In genomic region chrX:123962794-123963373, GRCh38 we compare ENCODE assay signal across 8 cellular contexts. TPM values are rescaled to one million over a fixed set of nuclear protein-coding genes. Genes with fewer than 3 reads are reported as not detected.
DNase-seq lines count a peak whose midpoint lies in the region; ATAC-seq and TF ChIP-seq lines count a peak whose summit lies in the region.

No MANE protein-coding gene starts in this region.

- H3K9me3 ChIP-seq in DND-41 (ENCODE audit: insufficient read depth, low read length, severe bottlenecking) (no peaks in the 10 kb centered on the region), fibroblast of lung (ENCODE audit: control insufficient read depth, insufficient read depth, low read depth, low read length) (no peaks in the 10 kb centered on the region)

- peaks cover 45% of the 10 kb centered on the region for H3K4me1 ChIP-seq in DND-41 (ENCODE audit: insufficient read depth, low read length)
- no peaks in the 10 kb centered on the region for H3K4me1 ChIP-seq in fibroblast of lung (ENCODE audit: control insufficient read depth, extremely low read depth, insufficient read depth, low read length)

- H2AFZ ChIP-seq in DND-41 (ENCODE audit: low read depth, low read length) = no peak overlapping the region
- no peak overlapping the region for H2AFZ ChIP-seq in fibroblast of lung (ENCODE audit: low read length)

- H3K9me3 Mint-ChIP-seq in naive thymus-derived CD8-positive, alpha-beta T cell = peaks cover 0 to 6% (median 0%) of the 10 kb centered on the region in 9 donors

- peak overlapping the region; percentile 99 for H3K27ac ChIP-seq in DND-41 (ENCODE audit: low read length)
- peak overlapping the region; percentile 81 for H3K27ac ChIP-seq in fibroblast of lung (ENCODE audit: insufficient read depth, low read length)

- H3K36me3 ChIP-seq in DND-41 (ENCODE audit: insufficient read depth, low read length) = peaks cover 8% of the 10 kb centered on the region; the same call in 1 of the 2 replicates
- H3K36me3 ChIP-seq in fibroblast of lung (ENCODE audit: control insufficient read depth, insufficient read depth, low read length) = no peaks in the 10 kb centered on the region

- H4K20me1 ChIP-seq in DND-41 (ENCODE audit: insufficient read depth, low read length) (peaks cover 43% of the 10 kb centered on the region), fibroblast of lung (ENCODE audit: control insufficient read depth, extremely low read depth, insufficient read depth, low read length) (no peaks in the 10 kb centered on the region)

- peaks cover 9 to 41% (median 35%) of the 10 kb centered on the region in 4 donors for H3K4me1 Mint-ChIP-seq in naive thymus-derived CD8-positive, alpha-beta T cell

- POLR2A ChIA-PET in naive thymus-derived CD8-positive, alpha-beta T cell (lab: Charles Lee) = interaction anchor here (0.8 to 1.3 kb wide), 4 partner anchors 10 to 115 kb away, joined by 3 to 7 read pairs (median 6); no protein-coding TSS in a partner anchor

- TF ChIP-seq CTCF in DND-41 (IDR thresholded peaks at IDR 0.05; ENCODE audit: borderline replicate concordance, extremely low read depth, low read length, poor library complexity, severe bottlenecking) (no peak), fibroblast of lung (conservative IDR thresholded peaks at IDR 0.05 in 1 of 2, IDR thresholded peaks at IDR 0.05 in 1 of 2; ENCODE audit: low read depth in 1 of 2, low read length in 2 of 2) (no peak)

- ATAC-seq in DND-41 (ENCODE audit: insufficient read depth, low read depth) = peak; percentile 73
- ATAC-seq in naive thymus-derived CD8-positive, alpha-beta T cell = peak; percentile 68 to 73

- H3K27me3 Mint-ChIP-seq in naive thymus-derived CD8-positive, alpha-beta T cell = peaks cover 0 to 6% (median 0%) of the 10 kb centered on the region in 5 donors

- H3K36me3 Mint-ChIP-seq in naive thymus-derived CD8-positive, alpha-beta T cell = peaks cover 2 to 12% (median 8%) of the 10 kb centered on the region in 3 donors

- peak overlapping the region; percentile 94 to 99 (median 96) for H3K4me3 Mint-ChIP-seq in naive thymus-derived CD8-positive, alpha-beta T cell

- H3K4me2 ChIP-seq in DND-41 (ENCODE audit: insufficient read depth, low read length) = peak overlapping the region; percentile 72
- peak overlapping the region; percentile 82 for H3K4me2 ChIP-seq in fibroblast of lung (ENCODE audit: extremely low read depth, insufficient read depth, low read length)

- H3K27me3 ChIP-seq in DND-41 (ENCODE audit: insufficient read depth, low read length, poor library complexity) (no peaks in the 10 kb centered on the region), fibroblast of lung (ENCODE audit: control insufficient read depth, insufficient read depth, low read length) (no peaks in the 10 kb centered on the region)

- peak; percentile 87 for DNase-seq in DND-41
- peak; percentile 61 for DNase-seq in GOT3 (lab: John Stamatoyannopoulos, UW)
- peak; percentile 90 for DNase-seq in LHCN-M2 (ENCODE audit: low read depth)
- DNase-seq in RPMI7951 (ENCODE audit: low read depth) = peak; percentile 92
- peak; percentile 51 to 73 for DNase-seq in activated T-helper 1 cell treated with anti-CD3 and anti-CD28 coated beads, Interleukin-2, amount 50 U/mL, for 16 hours (ENCODE audit: low read depth in 1 of 2, low spot score in 1 of 2)
- DNase-seq in fibroblast of lung (ENCODE audit: low read depth in 2 of 2) = peak; percentile 94 to 96
- DNase-seq in naive thymus-derived CD8-positive, alpha-beta T cell = peak; percentile 65 to 92 (median 84)
- peak; percentile 65 to 87 (median 80) for DNase-seq in stimulated activated naive CD4-positive, alpha-beta T cell (lab: John Stamatoyannopoulos, UW)

- H3K79me2 ChIP-seq in DND-41 (ENCODE audit: insufficient read depth, low read length) (peaks cover 91% of the 10 kb centered on the region), fibroblast of lung (ENCODE audit: control insufficient read depth, insufficient read depth, low read length) (peaks cover 53% of the 10 kb centered on the region)

- H3K9ac ChIP-seq in DND-41 (ENCODE audit: low read depth, low read length) (peak overlapping the region; percentile 96), fibroblast of lung (ENCODE audit: insufficient read depth, low read length) (peak overlapping the region; percentile 73)

- peak overlapping the region; percentile 95 to 99 (median 98) for H3K27ac Mint-ChIP-seq in naive thymus-derived CD8-positive, alpha-beta T cell

- peak overlapping the region; percentile 78 to 82 for H3K4me3 ChIP-seq in DND-41 (ENCODE audit: low read depth in 1 of 2, low read length in 2 of 2)
- peak overlapping the region; percentile 73 to 94 (median 80) for H3K4me3 ChIP-seq in fibroblast of lung (replicated peaks in 1 of 4; ENCODE audit: control extremely low read depth in 1 of 4, insufficient read depth in 1 of 4, low read depth in 3 of 4, low read length in 4 of 4)

RNA-seq across cellular contexts. Expression of gene STAG2, which starts 1.4 kb away (rescaled TPM):
- 45.8 and 90.4 TPM in 2 replicates for total RNA-seq in LHCN-M2 (2014; rRNA removed)
- 10.9 TPM for polyA plus RNA-seq in LHCN-M2 (2012)
- total RNA-seq in RPMI7951 (2014; rRNA removed; shearing (Covaris generic)) = 53.1 and 58.0 TPM in 2 replicates
- 92.7 and 96.4 TPM in 2 replicates for total RNA-seq in fibroblast of lung
- 43.7 and 56.6 TPM in 2 replicates for polyA plus RNA-seq in fibroblast of lung
- 31.3 and 41.8 TPM in 2 replicates for polyA plus RNA-seq in fibroblast of lung (2012)
- polyA minus RNA-seq in fibroblast of lung (ENCODE audit: low replicate concordance) = 4.8 and 9.0 TPM in 2 replicates
- total RNA-seq in naive thymus-derived CD8-positive, alpha-beta T cell = 100 to 1,000 TPM; 131 to 146 TPM
- polyA plus RNA-seq in naive thymus-derived CD8-positive, alpha-beta T cell = 10 to 100 TPM; 58.2 to 67.7 (median 64.0) TPM

Comparison
In these comparisons a context has a peak if more than half of its experiments do, and no peak if none do; other contexts are left out.
1. Peak in every context shown above with its lines: DNase-seq, ATAC-seq, H3K4me3 ChIP-seq and H3K27ac ChIP-seq.